ENCODE assay signal across 11 cellular contexts in the genomic region with DNA sequence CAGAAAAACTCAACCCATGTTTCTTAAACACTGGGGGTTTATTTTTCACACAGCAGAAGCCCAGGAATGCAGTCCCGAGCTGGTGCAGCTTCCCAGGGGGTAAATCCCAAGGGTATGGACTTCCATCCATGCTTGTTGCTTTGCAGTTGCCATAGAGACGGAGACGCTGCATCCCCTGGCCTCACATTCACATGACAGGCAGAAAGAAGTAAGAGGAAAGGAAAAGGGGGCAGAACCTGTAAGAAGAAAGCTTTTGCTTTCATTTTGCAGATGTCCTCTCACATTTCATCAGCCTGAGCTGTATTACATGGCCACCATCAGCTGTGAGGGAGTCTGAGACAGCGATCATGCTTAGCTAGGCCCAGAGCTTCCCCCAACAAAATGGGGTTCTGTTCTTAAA.
A peak's percentile ranks its signal among the peaks of the same experiment; 100 is the strongest.
DNase-seq lines count a peak whose midpoint lies in the region; ATAC-seq and TF ChIP-seq lines count a peak whose summit lies in the region.
"Had no signal": no experiment of that assay in that cellular context is flagged by ENCODE, and none has a peak within 500 bp of the region (broad histone marks: within the 10 kb centered on the region; RNA-seq: fewer than 3 reads in every experiment).

No MANE protein-coding gene starts in this region.

- peaks cover 11% of the 10 kb centered on the region for H3K4me1 Mint-ChIP-seq in activated T-cell treated with anti-CD3 and anti-CD28 coated beads, Interleukin-2, amount 50 U/mL, for 72 hours (ENCODE audit: low read depth)
- H3K4me1 Mint-ChIP-seq in WTC11 = peaks cover 18% of the 10 kb centered on the region
- H3K4me1 Mint-ChIP-seq in type B pancreatic cell (ENCODE audit: unreplicated experiment) = peaks cover 24% of the 10 kb centered on the region

- H3K4me3 Mint-ChIP-seq in activated T-cell treated with anti-CD3 and anti-CD28 coated beads, Interleukin-2, amount 50 U/mL, for 72 hours = peak overlapping the region; percentile 34 to 42
- H3K4me3 Mint-ChIP-seq in WTC11 (no peak overlapping the region), type B pancreatic cell (no peak overlapping the region)

- H3K36me3 Mint-ChIP-seq in activated T-cell treated with anti-CD3 and anti-CD28 coated beads, Interleukin-2, amount 50 U/mL, for 72 hours (ENCODE audit: insufficient read depth in 2 of 2) = no peaks in the 10 kb centered on the region
- H3K36me3 Mint-ChIP-seq in WTC11 (peaks cover 7% of the 10 kb centered on the region), type B pancreatic cell (no peaks in the 10 kb centered on the region)

- no peaks in the 10 kb centered on the region for H3K9me3 ChIP-seq in Peyer's patch
- H3K9me3 ChIP-seq: left lung had no signal

- peak in 1 of 2 donors; percentile 43 for ATAC-seq in activated T-cell treated with anti-CD3 and anti-CD28 coated beads, Interleukin-2, amount 50 U/mL, for 72 hours (replicated peaks in 1 of 2)
- ATAC-seq in WTC11 (peak; percentile 43), HG03159 (IDR thresholded peaks at IDR 0.05; ENCODE audit: unreplicated experiment) (no peak)
- ATAC-seq: left lung had no signal

- H3K9me3 Mint-ChIP-seq in activated T-cell treated with anti-CD3 and anti-CD28 coated beads, Interleukin-2, amount 50 U/mL, for 72 hours = no peaks in the 10 kb centered on the region
- H3K9me3 Mint-ChIP-seq in WTC11 = peaks cover 24% of the 10 kb centered on the region
- H3K9me3 Mint-ChIP-seq in type B pancreatic cell = no peaks in the 10 kb centered on the region

- H3K4me1 ChIP-seq in Peyer's patch = no peaks in the 10 kb centered on the region
- H3K4me1 ChIP-seq: left lung had no signal

- peaks cover 8% of the 10 kb centered on the region for H3K27me3 Mint-ChIP-seq in activated T-cell treated with anti-CD3 and anti-CD28 coated beads, Interleukin-2, amount 50 U/mL, for 72 hours (ENCODE audit: low read depth)
- H3K27me3 Mint-ChIP-seq in WTC11 (ENCODE audit: low read depth) = no peaks in the 10 kb centered on the region
- H3K27me3 Mint-ChIP-seq in type B pancreatic cell = peaks cover 3% of the 10 kb centered on the region

- DNase-seq in activated T-cell treated with anti-CD3 and anti-CD28 coated beads, Interleukin-2, amount 50 U/mL, for 72 hours = no peak
- no peak for DNase-seq in activated T-cell treated with anti-CD3 and anti-CD28 coated beads, Interleukin-2, amount 50 U/mL, for 1 hour
- DNase-seq in WTC11 (ENCODE audit: low spot score) (peak; percentile 51), iPS-NIHi7 (ENCODE audit: extremely low spot score) (peak; percentile 64), type B pancreatic cell (ENCODE audit: extremely low spot score, unreplicated experiment) (no peak), Peyer's patch (no peak), NCI-H146 (lab: John Stamatoyannopoulos, UW) (no peak)
- DNase-seq: central memory CD4-positive, alpha-beta T cell; left lung; NCI-H226 had no signal

- TF ChIP-seq POLR2A in Peyer's patch (IDR thresholded peaks at IDR 0.05) = no peak

- POLR2A ChIA-PET in WTC11 (lab: Charles Lee) = no interaction called here

- H3K27ac Mint-ChIP-seq in activated T-cell treated with anti-CD3 and anti-CD28 coated beads, Interleukin-2, amount 50 U/mL, for 72 hours = peak overlapping the region; percentile 7
- H3K27ac Mint-ChIP-seq in WTC11 = no peak overlapping the region
- peak overlapping the region; percentile 5 for H3K27ac Mint-ChIP-seq in type B pancreatic cell

- no peaks in the 10 kb centered on the region for H3K27me3 ChIP-seq in Peyer's patch
- H3K27me3 ChIP-seq: left lung had no signal

- CTCF ChIA-PET in WTC11 (lab: Charles Lee) = interaction anchor here (0.6 to 1.8 kb wide), 2 partner anchors 88 to 190 kb away, joined by 3 to 14 read pairs; no protein-coding TSS in a partner anchor

- no peak overlapping the region for H3K27ac ChIP-seq in Peyer's patch
- H3K27ac ChIP-seq: left lung had no signal

- no peak overlapping the region for H3K4me3 ChIP-seq in Peyer's patch
- H3K4me3 ChIP-seq: left lung had no signal

- no peak for TF ChIP-seq CTCF in WTC11 (IDR thresholded peaks at IDR 0.05)
- no peak for TF ChIP-seq CTCF in type B pancreatic cell (conservative IDR thresholded peaks at IDR 0.05)
- TF ChIP-seq CTCF in Peyer's patch (IDR thresholded peaks at IDR 0.05) = no peak

- no peaks in the 10 kb centered on the region for H3K36me3 ChIP-seq in Peyer's patch
- H3K36me3 ChIP-seq: left lung had no signal

TF ChIP-seq in WTC11, 78 proteins besides CTCF, POLR2A, EP300 and RAD21:
- TF ChIP-seq CREB1 (CRISPR knock-in tag; IDR thresholded peaks at IDR 0.05) = no peak
- no peak for TF ChIP-seq ZNF396 (CRISPR knock-in tag; IDR thresholded peaks at IDR 0.05; ENCODE audit: borderline replicate concordance)
- TF ChIP-seq PRRX2 (CRISPR knock-in tag; IDR thresholded peaks at IDR 0.05) = no peak
- no peak for TF ChIP-seq TEAD1 (CRISPR knock-in tag; IDR thresholded peaks at IDR 0.05)
- TF ChIP-seq, protein P1, sequence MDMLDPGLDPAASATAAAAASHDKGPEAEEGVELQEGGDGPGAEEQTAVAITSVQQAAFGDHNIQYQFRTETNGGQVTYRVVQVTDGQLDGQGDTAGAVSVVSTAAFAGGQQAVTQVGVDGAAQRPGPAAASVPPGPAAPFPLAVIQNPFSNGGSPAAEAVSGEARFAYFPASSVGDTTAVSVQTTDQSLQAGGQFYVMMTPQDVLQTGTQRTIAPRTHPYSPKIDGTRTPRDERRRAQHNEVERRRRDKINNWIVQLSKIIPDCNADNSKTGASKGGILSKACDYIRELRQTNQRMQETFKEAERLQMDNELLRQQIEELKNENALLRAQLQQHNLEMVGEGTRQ (CRISPR knock-in tag; IDR thresholded peaks at IDR 0.05) = no peak
- TF ChIP-seq, protein P2, sequence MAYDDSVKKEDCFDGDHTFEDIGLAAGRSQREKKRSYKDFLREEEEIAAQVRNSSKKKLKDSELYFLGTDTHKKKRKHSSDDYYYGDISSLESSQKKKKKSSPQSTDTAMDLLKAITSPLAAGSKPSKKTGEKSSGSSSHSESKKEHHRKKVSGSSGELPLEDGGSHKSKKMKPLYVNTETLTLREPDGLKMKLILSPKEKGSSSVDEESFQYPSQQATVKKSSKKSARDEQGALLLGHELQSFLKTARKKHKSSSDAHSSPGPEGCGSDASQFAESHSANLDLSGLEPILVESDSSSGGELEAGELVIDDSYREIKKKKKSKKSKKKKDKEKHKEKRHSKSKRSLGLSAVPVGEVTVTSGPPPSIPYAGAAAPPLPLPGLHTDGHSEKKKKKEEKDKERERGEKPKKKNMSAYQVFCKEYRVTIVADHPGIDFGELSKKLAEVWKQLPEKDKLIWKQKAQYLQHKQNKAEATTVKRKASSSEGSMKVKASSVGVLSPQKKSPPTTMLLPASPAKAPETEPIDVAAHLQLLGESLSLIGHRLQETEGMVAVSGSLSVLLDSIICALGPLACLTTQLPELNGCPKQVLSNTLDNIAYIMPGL (CRISPR knock-in tag; IDR thresholded peaks at IDR 0.05) = no peak
- no peak for TF ChIP-seq MYBL2 (CRISPR knock-in tag; IDR thresholded peaks at IDR 0.05)
- no peak for TF ChIP-seq RORB (CRISPR knock-in tag; IDR thresholded peaks at IDR 0.05)
- TF ChIP-seq ZNF317 (CRISPR knock-in tag; IDR thresholded peaks at IDR 0.05; ENCODE audit: borderline replicate concordance, low read depth) = no peak
- no peak for TF ChIP-seq HMGA2 (CRISPR knock-in tag; IDR thresholded peaks at IDR 0.05)
- TF ChIP-seq ZNF423 (CRISPR knock-in tag; IDR thresholded peaks at IDR 0.05) = no peak
- TF ChIP-seq EMX1 (CRISPR knock-in tag; IDR thresholded peaks at IDR 0.05) = no peak
- no peak for TF ChIP-seq ZNF671 (CRISPR knock-in tag; IDR thresholded peaks at IDR 0.05)

Comparison
In these comparisons a context has a peak if more than half of its experiments do, and no peak if none do; other contexts are left out.
1. DNase-seq: peak in WTC11 (single experiment) and iPS-NIHi7 (single experiment); none in activated T-cell treated with anti-CD3 and anti-CD28 coated beads, Interleukin-2, amount 50 U/mL, for 72 hours (0 of 2), activated T-cell treated with anti-CD3 and anti-CD28 coated beads, Interleukin-2, amount 50 U/mL, for 1 hour (single experiment), type B pancreatic cell (single experiment), Peyer's patch (0 of 3) and NCI-H146 (single experiment).
2. H3K4me3 Mint-ChIP-seq: peak in activated T-cell treated with anti-CD3 and anti-CD28 coated beads, Interleukin-2, amount 50 U/mL, for 72 hours (2 of 2); none in WTC11 (single experiment) and type B pancreatic cell (single experiment).